In the genomic region with DNA sequence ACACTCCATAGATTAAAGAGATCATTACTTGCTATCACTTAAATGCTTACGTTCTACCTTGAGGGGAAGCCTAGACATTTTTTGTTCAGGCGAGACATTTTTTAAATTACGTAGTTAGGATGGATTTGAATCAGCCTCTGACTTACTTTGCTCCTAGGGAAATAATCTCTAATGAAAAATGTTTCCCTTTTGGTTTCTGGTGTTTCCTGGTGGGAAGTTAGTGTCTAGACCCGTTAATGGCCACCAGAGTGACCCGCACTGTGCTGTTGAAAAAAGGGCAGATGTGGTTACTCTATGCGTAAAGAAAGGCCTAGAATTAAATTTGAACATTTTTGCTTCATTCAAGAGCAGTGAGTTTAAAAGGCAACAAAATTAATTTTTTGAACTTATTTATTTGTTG, we compare ENCODE assay signal across 2 cellular contexts.
TF ChIP-seq lines count a peak whose summit lies in the region.

No MANE protein-coding gene starts in this region.

TF ChIP-seq in SK-N-SH, 30 proteins besides CTCF, POLR2A, EP300 and RAD21 (continued from another document):
- TF ChIP-seq, protein P1, sequence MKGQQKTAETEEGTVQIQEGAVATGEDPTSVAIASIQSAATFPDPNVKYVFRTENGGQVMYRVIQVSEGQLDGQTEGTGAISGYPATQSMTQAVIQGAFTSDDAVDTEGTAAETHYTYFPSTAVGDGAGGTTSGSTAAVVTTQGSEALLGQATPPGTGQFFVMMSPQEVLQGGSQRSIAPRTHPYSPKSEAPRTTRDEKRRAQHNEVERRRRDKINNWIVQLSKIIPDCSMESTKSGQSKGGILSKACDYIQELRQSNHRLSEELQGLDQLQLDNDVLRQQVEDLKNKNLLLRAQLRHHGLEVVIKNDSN (IDR thresholded peaks at IDR 0.05; ENCODE audit: borderline replicate concordance, low read depth), result no peak
- no peak for TF ChIP-seq NFIC (IDR thresholded peaks at IDR 0.05; ENCODE audit: borderline replicate concordance)

TF ChIP-seq in SK-N-SH treated with all-trans-retinoic acid at 6 μM for 48 hours, 23 proteins besides CTCF, POLR2A, EP300 and RAD21 (continued from another document):
- TF ChIP-seq, protein P2, sequence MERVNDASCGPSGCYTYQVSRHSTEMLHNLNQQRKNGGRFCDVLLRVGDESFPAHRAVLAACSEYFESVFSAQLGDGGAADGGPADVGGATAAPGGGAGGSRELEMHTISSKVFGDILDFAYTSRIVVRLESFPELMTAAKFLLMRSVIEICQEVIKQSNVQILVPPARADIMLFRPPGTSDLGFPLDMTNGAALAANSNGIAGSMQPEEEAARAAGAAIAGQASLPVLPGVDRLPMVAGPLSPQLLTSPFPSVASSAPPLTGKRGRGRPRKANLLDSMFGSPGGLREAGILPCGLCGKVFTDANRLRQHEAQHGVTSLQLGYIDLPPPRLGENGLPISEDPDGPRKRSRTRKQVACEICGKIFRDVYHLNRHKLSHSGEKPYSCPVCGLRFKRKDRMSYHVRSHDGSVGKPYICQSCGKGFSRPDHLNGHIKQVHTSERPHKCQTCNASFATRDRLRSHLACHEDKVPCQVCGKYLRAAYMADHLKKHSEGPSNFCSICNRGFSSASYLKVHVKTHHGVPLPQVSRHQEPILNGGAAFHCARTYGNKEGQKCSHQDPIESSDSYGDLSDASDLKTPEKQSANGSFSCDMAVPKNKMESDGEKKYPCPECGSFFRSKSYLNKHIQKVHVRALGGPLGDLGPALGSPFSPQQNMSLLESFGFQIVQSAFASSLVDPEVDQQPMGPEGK (CRISPR knock-in tag; IDR thresholded peaks at IDR 0.05; ENCODE audit: borderline replicate concordance), result no peak
- no peak for TF ChIP-seq TCF4 (CRISPR knock-in tag; IDR thresholded peaks at IDR 0.05; ENCODE audit: borderline replicate concordance)
